1 cellular context compared by ENCODE assay signal in genomic region chr3:32684800-32685603, GRCh38.
TF ChIP-seq lines count a peak whose summit lies in the region.

CNOT10 (plus strand) TSS chr3:32685188; CDS start chr3:32685461, 273 bp downstream.

TF ChIP-seq in HepG2, 621 proteins besides CTCF, POLR2A, EP300 and RAD21 (continued from another document and continues in another):
- TF ChIP-seq, protein P1, sequence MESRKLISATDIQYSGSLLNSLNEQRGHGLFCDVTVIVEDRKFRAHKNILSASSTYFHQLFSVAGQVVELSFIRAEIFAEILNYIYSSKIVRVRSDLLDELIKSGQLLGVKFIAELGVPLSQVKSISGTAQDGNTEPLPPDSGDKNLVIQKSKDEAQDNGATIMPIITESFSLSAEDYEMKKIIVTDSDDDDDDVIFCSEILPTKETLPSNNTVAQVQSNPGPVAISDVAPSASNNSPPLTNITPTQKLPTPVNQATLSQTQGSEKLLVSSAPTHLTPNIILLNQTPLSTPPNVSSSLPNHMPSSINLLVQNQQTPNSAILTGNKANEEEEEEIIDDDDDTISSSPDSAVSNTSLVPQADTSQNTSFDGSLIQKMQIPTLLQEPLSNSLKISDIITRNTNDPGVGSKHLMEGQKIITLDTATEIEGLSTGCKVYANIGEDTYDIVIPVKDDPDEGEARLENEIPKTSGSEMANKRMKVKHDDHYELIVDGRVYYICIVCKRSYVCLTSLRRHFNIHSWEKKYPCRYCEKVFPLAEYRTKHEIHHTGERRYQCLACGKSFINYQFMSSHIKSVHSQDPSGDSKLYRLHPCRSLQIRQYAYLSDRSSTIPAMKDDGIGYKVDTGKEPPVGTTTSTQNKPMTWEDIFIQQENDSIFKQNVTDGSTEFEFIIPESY (CRISPR knock-in tag; IDR thresholded peaks at IDR 0.05): no peak
- TF ChIP-seq HOXD1 (CRISPR knock-in tag; IDR thresholded peaks at IDR 0.05) (no peak), MTF2 (CRISPR knock-in tag; IDR thresholded peaks at IDR 0.05; ENCODE audit: borderline replicate concordance) (no peak), ZNF878 (CRISPR knock-in tag; IDR thresholded peaks at IDR 0.05) (no peak), NR1H2 (CRISPR knock-in tag; IDR thresholded peaks at IDR 0.05; ENCODE audit: borderline replicate concordance, low read depth) (no peak), ETV5 (CRISPR knock-in tag; IDR thresholded peaks at IDR 0.05; ENCODE audit: borderline replicate concordance) (peak; percentile 82; the same call in 1 of the 2 replicates), SP5 (CRISPR knock-in tag; IDR thresholded peaks at IDR 0.05; ENCODE audit: borderline replicate concordance, low read depth) (peak; percentile 71; the same call in 1 of the 2 replicates), THYN1 (CRISPR knock-in tag; IDR thresholded peaks at IDR 0.05; ENCODE audit: borderline replicate concordance, low read depth) (no peak), CEBPZ (IDR thresholded peaks at IDR 0.05; ENCODE audit: low read length) (no peak), KDM1A (CRISPR knock-in tag; IDR thresholded peaks at IDR 0.05) (no peak), ARID2 (CRISPR knock-in tag; IDR thresholded peaks at IDR 0.05; ENCODE audit: borderline replicate concordance) (no peak), RBAK (CRISPR knock-in tag; IDR thresholded peaks at IDR 0.05) (no peak), ZNF18 (CRISPR knock-in tag; IDR thresholded peaks at IDR 0.05; ENCODE audit: insufficient replicate concordance) (no peak), SIN3A (IDR thresholded peaks at IDR 0.05; ENCODE audit: borderline replicate concordance, low read depth, low read length) (peak; percentile 95; the same call in 1 of the 2 replicates), U2AF2 (IDR thresholded peaks at IDR 0.05; ENCODE audit: low read depth, low read length) (no peak), RNF2 (conservative IDR thresholded peaks at IDR 0.05; ENCODE audit: low read depth) (peak; percentile 64), SALL2 (CRISPR knock-in tag; IDR thresholded peaks at IDR 0.05) (peak; percentile 95), TSC22D2 (CRISPR knock-in tag; IDR thresholded peaks at IDR 0.05; ENCODE audit: borderline replicate concordance) (no peak), KDM5A (IDR thresholded peaks at IDR 0.05; ENCODE audit: borderline replicate concordance, low read length) (peak; percentile 44; the same call in 1 of the 2 replicates), POGZ (CRISPR knock-in tag; IDR thresholded peaks at IDR 0.05) (peak; percentile 87), GABPA (IDR thresholded peaks at IDR 0.05; ENCODE audit: low read depth, low read length) (peak; percentile 96), GABPA (CRISPR knock-in tag; IDR thresholded peaks at IDR 0.05; ENCODE audit: low read depth) (peak; percentile 92), MTF1 (CRISPR knock-in tag; IDR thresholded peaks at IDR 0.05) (no peak), GRHL1 (CRISPR knock-in tag; conservative IDR thresholded peaks at IDR 0.05) (no peak), ZZZ3 (CRISPR knock-in tag; IDR thresholded peaks at IDR 0.05; ENCODE audit: borderline replicate concordance) (peak; percentile 64; the same call in 1 of the 2 replicates), TBX2 (CRISPR knock-in tag; IDR thresholded peaks at IDR 0.05; ENCODE audit: borderline replicate concordance) (peak; percentile 95), GLI4 (CRISPR knock-in tag; IDR thresholded peaks at IDR 0.05; ENCODE audit: borderline replicate concordance) (no peak), ZNF335 (CRISPR knock-in tag; IDR thresholded peaks at IDR 0.05) (no peak), CREB3 (CRISPR knock-in tag; IDR thresholded peaks at IDR 0.05) (peak; percentile 95), PHF20 (CRISPR knock-in tag; IDR thresholded peaks at IDR 0.05) (peak; percentile 86), FLYWCH1 (CRISPR knock-in tag; IDR thresholded peaks at IDR 0.05) (no peak), SAP130 (CRISPR knock-in tag; IDR thresholded peaks at IDR 0.05; ENCODE audit: low read depth) (peak; percentile 98), ZNF205 (CRISPR knock-in tag; IDR thresholded peaks at IDR 0.05) (0 out of 2 replicates have a peak, but pooled peaks have one; percentile 35), PRPF4 (IDR thresholded peaks at IDR 0.05; ENCODE audit: low read depth, low read length, poor library complexity, severe bottlenecking) (no peak), PHF8 (CRISPR knock-in tag; IDR thresholded peaks at IDR 0.05) (peak; percentile 89), ZNF367 (CRISPR knock-in tag; IDR thresholded peaks at IDR 0.05; ENCODE audit: borderline replicate concordance) (peak; percentile 68; the same call in 1 of the 2 replicates), ZFP36L1 (CRISPR knock-in tag; IDR thresholded peaks at IDR 0.05) (peak; percentile 52; the same call in 1 of the 2 replicates), PAX8 (CRISPR knock-in tag; IDR thresholded peaks at IDR 0.05; ENCODE audit: borderline replicate concordance) (0 out of 2 replicates have a peak, but pooled peaks have one; percentile 7), TRIM22 (IDR thresholded peaks at IDR 0.05) (no peak), ZBTB3 (CRISPR knock-in tag; IDR thresholded peaks at IDR 0.05; ENCODE audit: borderline replicate concordance, low read depth) (no peak), AHR (CRISPR knock-in tag; IDR thresholded peaks at IDR 0.05) (no peak), EED (CRISPR knock-in tag; IDR thresholded peaks at IDR 0.05) (peak; percentile 74), CHCHD3 (CRISPR knock-in tag; IDR thresholded peaks at IDR 0.05) (no peak), RFX1 (IDR thresholded peaks at IDR 0.05) (peak; percentile 82), ZNF160 (CRISPR knock-in tag; IDR thresholded peaks at IDR 0.05) (no peak), SOX6 (IDR thresholded peaks at IDR 0.05) (no peak), SOX6 (CRISPR knock-in tag; IDR thresholded peaks at IDR 0.05) (peak; percentile 78), ZNF749 (CRISPR knock-in tag; IDR thresholded peaks at IDR 0.05; ENCODE audit: borderline replicate concordance) (no peak)
- TF ChIP-seq, protein P2, sequence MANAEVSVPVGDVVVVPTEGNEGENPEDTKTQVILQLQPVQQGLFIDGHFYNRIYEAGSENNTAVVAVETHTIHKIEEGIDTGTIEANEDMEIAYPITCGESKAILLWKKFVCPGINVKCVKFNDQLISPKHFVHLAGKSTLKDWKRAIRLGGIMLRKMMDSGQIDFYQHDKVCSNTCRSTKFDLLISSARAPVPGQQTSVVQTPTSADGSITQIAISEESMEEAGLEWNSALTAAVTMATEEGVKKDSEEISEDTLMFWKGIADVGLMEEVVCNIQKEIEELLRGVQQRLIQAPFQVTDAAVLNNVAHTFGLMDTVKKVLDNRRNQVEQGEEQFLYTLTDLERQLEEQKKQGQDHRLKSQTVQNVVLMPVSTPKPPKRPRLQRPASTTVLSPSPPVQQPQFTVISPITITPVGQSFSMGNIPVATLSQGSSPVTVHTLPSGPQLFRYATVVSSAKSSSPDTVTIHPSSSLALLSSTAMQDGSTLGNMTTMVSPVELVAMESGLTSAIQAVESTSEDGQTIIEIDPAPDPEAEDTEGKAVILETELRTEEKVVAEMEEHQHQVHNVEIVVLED (CRISPR knock-in tag; IDR thresholded peaks at IDR 0.05; ENCODE audit: borderline replicate concordance): peak; percentile 99
- TF ChIP-seq, protein P3, sequence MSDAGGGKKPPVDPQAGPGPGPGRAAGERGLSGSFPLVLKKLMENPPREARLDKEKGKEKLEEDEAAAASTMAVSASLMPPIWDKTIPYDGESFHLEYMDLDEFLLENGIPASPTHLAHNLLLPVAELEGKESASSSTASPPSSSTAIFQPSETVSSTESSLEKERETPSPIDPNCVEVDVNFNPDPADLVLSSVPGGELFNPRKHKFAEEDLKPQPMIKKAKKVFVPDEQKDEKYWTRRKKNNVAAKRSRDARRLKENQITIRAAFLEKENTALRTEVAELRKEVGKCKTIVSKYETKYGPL (CRISPR knock-in tag; IDR thresholded peaks at IDR 0.05): no peak; the same call in 1 of the 2 replicates
- TF ChIP-seq, protein P4, sequence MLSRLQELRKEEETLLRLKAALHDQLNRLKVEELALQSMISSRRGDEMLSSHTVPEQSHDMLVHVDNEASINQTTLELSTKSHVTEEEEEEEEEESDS (CRISPR knock-in tag; IDR thresholded peaks at IDR 0.05; ENCODE audit: borderline replicate concordance): no peak
- TF ChIP-seq, protein P5, sequence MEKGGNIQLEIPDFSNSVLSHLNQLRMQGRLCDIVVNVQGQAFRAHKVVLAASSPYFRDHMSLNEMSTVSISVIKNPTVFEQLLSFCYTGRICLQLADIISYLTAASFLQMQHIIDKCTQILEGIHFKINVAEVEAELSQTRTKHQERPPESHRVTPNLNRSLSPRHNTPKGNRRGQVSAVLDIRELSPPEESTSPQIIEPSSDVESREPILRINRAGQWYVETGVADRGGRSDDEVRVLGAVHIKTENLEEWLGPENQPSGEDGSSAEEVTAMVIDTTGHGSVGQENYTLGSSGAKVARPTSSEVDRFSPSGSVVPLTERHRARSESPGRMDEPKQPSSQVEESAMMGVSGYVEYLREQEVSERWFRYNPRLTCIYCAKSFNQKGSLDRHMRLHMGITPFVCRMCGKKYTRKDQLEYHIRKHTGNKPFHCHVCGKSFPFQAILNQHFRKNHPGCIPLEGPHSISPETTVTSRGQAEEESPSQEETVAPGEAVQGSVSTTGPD (CRISPR knock-in tag; IDR thresholded peaks at IDR 0.05): peak; percentile 76; the same call in 1 of the 2 replicates
- TF ChIP-seq, protein P6, sequence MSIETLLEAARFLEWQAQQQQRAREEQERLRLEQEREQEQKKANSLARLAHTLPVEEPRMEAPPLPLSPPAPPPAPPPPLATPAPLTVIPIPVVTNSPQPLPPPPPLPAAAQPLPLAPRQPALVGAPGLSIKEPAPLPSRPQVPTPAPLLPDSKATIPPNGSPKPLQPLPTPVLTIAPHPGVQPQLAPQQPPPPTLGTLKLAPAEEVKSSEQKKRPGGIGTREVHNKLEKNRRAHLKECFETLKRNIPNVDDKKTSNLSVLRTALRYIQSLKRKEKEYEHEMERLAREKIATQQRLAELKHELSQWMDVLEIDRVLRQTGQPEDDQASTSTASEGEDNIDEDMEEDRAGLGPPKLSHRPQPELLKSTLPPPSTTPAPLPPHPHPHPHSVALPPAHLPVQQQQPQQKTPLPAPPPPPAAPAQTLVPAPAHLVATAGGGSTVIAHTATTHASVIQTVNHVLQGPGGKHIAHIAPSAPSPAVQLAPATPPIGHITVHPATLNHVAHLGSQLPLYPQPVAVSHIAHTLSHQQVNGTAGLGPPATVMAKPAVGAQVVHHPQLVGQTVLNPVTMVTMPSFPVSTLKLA (IDR thresholded peaks at IDR 0.05): peak; percentile 60
